12 cellular contexts compared by ENCODE assay signal in genomic region chr20:3935295-3935955, GRCh38. TPM values are rescaled to one million over a fixed set of nuclear protein-coding genes. Genes with fewer than 3 reads are reported as not detected.
DNase-seq lines count a peak whose midpoint lies in the region; ATAC-seq and TF ChIP-seq lines count a peak whose summit lies in the region.
"Had no signal": no experiment of that assay in that cellular context is flagged by ENCODE, and none has a peak within 500 bp of the region (broad histone marks: within the 10 kb centered on the region; RNA-seq: fewer than 3 reads in every experiment).

No MANE protein-coding gene starts in this region.

- H3K4me1 ChIP-seq in CD8-positive, alpha-beta memory T cell (ENCODE audit: insufficient read depth, low read length): peaks cover 23% of the 10 kb centered on the region
- H3K4me1 ChIP-seq in cardiac muscle cell (ENCODE audit: low read depth): peaks cover 25% of the 10 kb centered on the region
- peaks cover 41% of the 10 kb centered on the region for H3K4me1 ChIP-seq in stomach smooth muscle (ENCODE audit: control insufficient read depth, insufficient read depth, low read length)
- H3K4me1 ChIP-seq in neural progenitor cell: peaks cover 6% of the 10 kb centered on the region

- TF ChIP-seq CTCF in cardiac muscle cell (IDR thresholded peaks at IDR 0.05; ENCODE audit: low read depth, low read length) (no peak), neural progenitor cell (IDR thresholded peaks at IDR 0.05) (no peak)

- ATAC-seq in T-cell (replicated peaks in 1 of 4): no peak

- H2AFZ ChIP-seq in neural progenitor cell (replicated peaks): no peak overlapping the region

- H3K4me2 ChIP-seq in neural progenitor cell: no peak overlapping the region

- H4K20me1 ChIP-seq in neural progenitor cell (ENCODE audit: low read depth): peaks cover 5% of the 10 kb centered on the region

- no peak overlapping the region for H3K27ac ChIP-seq in CD8-positive, alpha-beta memory T cell (ENCODE audit: low read depth, low read length)
- peak overlapping the region; percentile 68 for H3K27ac ChIP-seq in cardiac muscle cell
- H3K27ac ChIP-seq in stomach smooth muscle (ENCODE audit: low read length): peak overlapping the region; percentile 62
- no peak overlapping the region for H3K27ac ChIP-seq in neural progenitor cell

- POLR2A ChIA-PET in CD8-positive, alpha-beta memory T cell (lab: Charles Lee): no interaction called here
- POLR2A ChIA-PET in T-cell (lab: Charles Lee): no interaction called here

- peaks cover 2% of the 10 kb centered on the region for H3F3A ChIP-seq in neural progenitor cell (ENCODE audit: low read depth)

- H3K9ac ChIP-seq in stomach smooth muscle (ENCODE audit: low read length in 2 of 2): no peak overlapping the region
- H3K9ac ChIP-seq in neural progenitor cell: no peak overlapping the region

- no peaks in the 10 kb centered on the region for H3K9me3 ChIP-seq in CD8-positive, alpha-beta memory T cell (ENCODE audit: low read length)
- H3K9me3 ChIP-seq in cardiac muscle cell (ENCODE audit: low read depth) (no peaks in the 10 kb centered on the region), stomach smooth muscle (ENCODE audit: control insufficient read depth in 2 of 2, low read length in 2 of 2) (no peaks in the 10 kb centered on the region), neural progenitor cell (ENCODE audit: low read depth) (no peaks in the 10 kb centered on the region)

- no peaks in the 10 kb centered on the region for H3K36me3 ChIP-seq in CD8-positive, alpha-beta memory T cell (ENCODE audit: insufficient read depth, low read length)
- peaks cover 5% of the 10 kb centered on the region for H3K36me3 ChIP-seq in cardiac muscle cell
- peaks cover 0 to 2% of the 10 kb centered on the region in 2 donors for H3K36me3 ChIP-seq in stomach smooth muscle (ENCODE audit: control insufficient read depth in 2 of 2, insufficient read depth in 2 of 2, low read length in 2 of 2)
- H3K36me3 ChIP-seq in neural progenitor cell: peaks cover 5% of the 10 kb centered on the region

- no peaks in the 10 kb centered on the region for H3K79me2 ChIP-seq in neural progenitor cell (ENCODE audit: low read depth)

- H3K4me3 ChIP-seq in CD8-positive, alpha-beta memory T cell (ENCODE audit: low read length): no peak overlapping the region
- H3K4me3 ChIP-seq in cardiac muscle cell (no peak overlapping the region), stomach smooth muscle (ENCODE audit: low read length in 2 of 2) (peak overlapping the region in 1 of 2 donors; percentile 55), neural progenitor cell (no peak overlapping the region)

- no peak overlapping the region for H3K4me3 Mint-ChIP-seq in CD8-positive, alpha-beta memory T cell
- H3K4me3 Mint-ChIP-seq in T-cell: no peak overlapping the region
- no peak overlapping the region for H3K4me3 Mint-ChIP-seq in neural progenitor cell
- H3K4me3 Mint-ChIP-seq: activated naive CD4-positive, alpha-beta T cell treated with anti-CD3 and anti-CD28 coated beads, Interleukin-2, amount 50 U/mL, for 24 hours; endodermal cell had no signal

- peaks cover 0 to 8% (median 4%) of the 10 kb centered on the region in 5 donors for H3K9me3 Mint-ChIP-seq in CD8-positive, alpha-beta memory T cell
- H3K9me3 Mint-ChIP-seq in T-cell: peaks cover 2 to 12% (median 9%) of the 10 kb centered on the region in 3 donors
- peaks cover 4% of the 10 kb centered on the region for H3K9me3 Mint-ChIP-seq in neural progenitor cell
- H3K9me3 Mint-ChIP-seq: activated naive CD4-positive, alpha-beta T cell treated with anti-CD3 and anti-CD28 coated beads, Interleukin-2, amount 50 U/mL, for 24 hours; endodermal cell had no signal

- H3K36me3 Mint-ChIP-seq in CD8-positive, alpha-beta memory T cell: peaks cover 7 to 38% (median 24%) of the 10 kb centered on the region in 3 donors
- H3K36me3 Mint-ChIP-seq in T-cell (peaks cover 40% of the 10 kb centered on the region), neural progenitor cell (peaks cover 31% of the 10 kb centered on the region)

- CTCF ChIA-PET in CD8-positive, alpha-beta memory T cell (lab: Charles Lee): no interaction called here
- CTCF ChIA-PET in T-cell (lab: Charles Lee): no interaction called here

- H3K27me3 ChIP-seq in CD8-positive, alpha-beta memory T cell (ENCODE audit: insufficient read depth, low read length, poor library complexity, severe bottlenecking): no peaks in the 10 kb centered on the region
- H3K27me3 ChIP-seq in cardiac muscle cell (no peaks in the 10 kb centered on the region), stomach smooth muscle (ENCODE audit: control insufficient read depth in 1 of 2, insufficient read depth in 2 of 2, low read length in 2 of 2) (no peaks in the 10 kb centered on the region), neural progenitor cell (no peaks in the 10 kb centered on the region)

- peaks cover 15 to 43% (median 20%) of the 10 kb centered on the region in 3 donors for H3K4me1 Mint-ChIP-seq in CD8-positive, alpha-beta memory T cell
- peaks cover 21 to 31% (median 26%) of the 10 kb centered on the region in 3 donors for H3K4me1 Mint-ChIP-seq in T-cell
- H3K4me1 Mint-ChIP-seq in neural progenitor cell: peaks cover 20% of the 10 kb centered on the region
- H3K4me1 Mint-ChIP-seq: endodermal cell had no signal

- H3K27ac Mint-ChIP-seq in CD8-positive, alpha-beta memory T cell: peak overlapping the region in 7 of 8 donors; percentile 21 to 83 (median 36)
- H3K27ac Mint-ChIP-seq in T-cell (peak overlapping the region; percentile 35 to 74), neural progenitor cell (no peak overlapping the region)
- H3K27ac Mint-ChIP-seq: endodermal cell had no signal

- H3K27me3 Mint-ChIP-seq in CD8-positive, alpha-beta memory T cell: no peaks in the 10 kb centered on the region
- no peaks in the 10 kb centered on the region for H3K27me3 Mint-ChIP-seq in T-cell
- H3K27me3 Mint-ChIP-seq in neural progenitor cell (ENCODE audit: insufficient read depth, low read depth): peaks cover 2% of the 10 kb centered on the region
- H3K27me3 Mint-ChIP-seq: activated naive CD4-positive, alpha-beta T cell treated with anti-CD3 and anti-CD28 coated beads, Interleukin-2, amount 50 U/mL, for 24 hours had no signal

- no peak for DNase-seq in CD8-positive, alpha-beta memory T cell
- DNase-seq in T-cell: no peak
- peak in 1 of 2 donors; percentile 60 for DNase-seq in cardiac muscle cell (ENCODE audit: low read depth in 1 of 2, low spot score in 1 of 2)
- no peak for DNase-seq in SK-N-DZ (ENCODE audit: low spot score)
- no peak for DNase-seq in stimulated activated naive CD4-positive, alpha-beta T cell treated with Interleukin-2 at 50 U/mL for 16 hours (lab: John Stamatoyannopoulos, UW)
- DNase-seq in NCI-H748 treated with DMSO at 0.1 percent for 48 hours (lab: John Stamatoyannopoulos, UW): no peak
- no peak for DNase-seq in neural progenitor cell (ENCODE audit: low spot score)
- DNase-seq: activated CD4-positive, CD25-positive, alpha-beta regulatory T cell treated with anti-CD3 and anti-CD28 coated beads, Interleukin-2, amount 50 U/mL, for 72 hours; endodermal cell; stimulated activated CD4-positive, alpha-beta T cell treated with anti-CD3 and anti-CD28 coated beads, Interleukin-4, amount 100 ng/mL, for 4 hours had no signal

RNA-seq across cellular contexts. Expression of gene PANK2, which starts 46.2 kb away (rescaled TPM):
- total RNA-seq in CD8-positive, alpha-beta memory T cell: 10 to 100 TPM; 58.1 to 62.3 TPM
- 51.0 TPM for polyA plus RNA-seq in CD8-positive, alpha-beta memory T cell
- total RNA-seq in T-cell: 10 to 100 TPM; 45.0 to 67.0 (median 63.6) TPM
- total RNA-seq in cardiac muscle cell: 29.2 and 33.4 TPM in 2 replicates
- 21.0 and 24.1 TPM in 2 replicates for polyA plus RNA-seq in cardiac muscle cell
- polyA plus RNA-seq in SK-N-DZ (2014; cell fraction: cytosol; rRNA removed): 58.4 and 72.3 TPM in 2 replicates
- polyA plus RNA-seq in SK-N-DZ (2014; cell fraction: nucleus; rRNA removed): 42.2 and 45.7 TPM in 2 replicates
- 55.7 and 60.7 TPM in 2 replicates for total RNA-seq in neural progenitor cell (ENCODE audit: low replicate concordance)

Comparison
In these comparisons a context has a peak if more than half of its experiments do, and no peak if none do; other contexts are left out.
1. H3K27ac ChIP-seq: peak in cardiac muscle cell (single experiment) and stomach smooth muscle (single experiment); none in CD8-positive, alpha-beta memory T cell (single experiment) and neural progenitor cell (single experiment).